In the genomic region with DNA sequence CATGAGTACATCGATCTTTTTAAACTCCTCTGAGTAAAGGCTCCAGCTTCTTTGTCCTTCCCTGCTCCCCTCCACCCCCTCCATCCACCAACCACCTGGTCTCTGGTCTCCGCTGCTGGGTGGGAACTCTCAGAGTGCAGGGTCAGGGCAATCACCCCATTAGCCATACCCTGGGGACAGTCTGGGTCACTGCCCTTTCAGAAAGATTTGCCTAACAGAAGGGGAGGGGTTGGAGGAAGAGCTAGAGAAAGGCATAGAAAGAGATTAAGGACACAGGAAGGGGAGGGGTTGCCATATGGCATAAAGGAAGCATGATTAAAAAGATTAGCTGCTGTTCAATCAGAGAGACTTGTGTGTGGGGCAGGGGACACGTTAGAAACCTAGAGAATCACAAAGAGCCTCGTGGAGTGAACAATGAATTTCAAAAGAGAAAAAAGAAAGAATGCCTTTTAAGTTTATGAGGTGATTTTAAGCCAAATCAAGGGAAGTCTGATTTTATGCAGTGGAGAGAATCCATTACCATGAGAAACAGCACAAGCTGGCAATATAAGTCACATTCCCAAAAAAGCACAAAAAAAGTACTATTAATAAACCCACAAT, we compare ENCODE assay signal across 1 cellular context.
A peak's percentile ranks its signal among the peaks of the same experiment; 100 is the strongest.
TF ChIP-seq lines count a peak whose summit lies in the region.

No MANE protein-coding gene starts in this region.

TF ChIP-seq in HepG2, 621 proteins besides CTCF, POLR2A, EP300 and RAD21 (continued from another document and continues in another):
- TF ChIP-seq MAX (IDR thresholded peaks at IDR 0.05) (no peak), ZNF703 (CRISPR knock-in tag; IDR thresholded peaks at IDR 0.05; ENCODE audit: borderline replicate concordance) (no peak), GFI1 (CRISPR knock-in tag; IDR thresholded peaks at IDR 0.05; ENCODE audit: borderline replicate concordance) (0 out of 2 replicates have a peak, but pooled peaks have one; percentile 40), MIXL1 (CRISPR knock-in tag; IDR thresholded peaks at IDR 0.05) (0 out of 2 replicates have a peak, but pooled peaks have one; percentile 42), ETV5 (CRISPR knock-in tag; IDR thresholded peaks at IDR 0.05; ENCODE audit: borderline replicate concordance) (peak; percentile 76), ZNF660 (CRISPR knock-in tag; IDR thresholded peaks at IDR 0.05; ENCODE audit: borderline replicate concordance, low read depth) (no peak), PAXIP1 (CRISPR knock-in tag; conservative IDR thresholded peaks at IDR 0.05) (peak; percentile 69), SNAPC2 (CRISPR knock-in tag; IDR thresholded peaks at IDR 0.05) (no peak), ZFP41 (CRISPR knock-in tag; IDR thresholded peaks at IDR 0.05; ENCODE audit: borderline replicate concordance) (no peak), FOXK2 (IDR thresholded peaks at IDR 0.05) (no peak), ZNF256 (CRISPR knock-in tag; conservative IDR thresholded peaks at IDR 0.05) (no peak), ONECUT2 (CRISPR knock-in tag; IDR thresholded peaks at IDR 0.05) (peak; percentile 12; the same call in 1 of the 2 replicates), MTA1 (CRISPR knock-in tag; IDR thresholded peaks at IDR 0.05; ENCODE audit: borderline replicate concordance) (peak; percentile 30; the same call in 1 of the 2 replicates), ZKSCAN5 (CRISPR knock-in tag; IDR thresholded peaks at IDR 0.05) (no peak), STAT5B (CRISPR knock-in tag; IDR thresholded peaks at IDR 0.05) (no peak), ELF1 (CRISPR knock-in tag; IDR thresholded peaks at IDR 0.05) (no peak), KLF6 (CRISPR knock-in tag; IDR thresholded peaks at IDR 0.05) (no peak), GTF2F1 (IDR thresholded peaks at IDR 0.05; ENCODE audit: low read length) (no peak), PPARG (CRISPR knock-in tag; conservative IDR thresholded peaks at IDR 0.05) (peak; percentile 59; the same call in 1 of the 2 replicates), GATA4 (IDR thresholded peaks at IDR 0.05; ENCODE audit: borderline replicate concordance, low read depth) (0 out of 2 replicates have a peak, but pooled peaks have one; percentile 42), RBFOX2 (IDR thresholded peaks at IDR 0.05; ENCODE audit: low read depth, low read length) (no peak), RXRB (CRISPR knock-in tag; IDR thresholded peaks at IDR 0.05; ENCODE audit: borderline replicate concordance) (peak; percentile 92), FOXP1 (IDR thresholded peaks at IDR 0.05) (no peak), FOXP1 (CRISPR knock-in tag; IDR thresholded peaks at IDR 0.05) (no peak; the same call in 1 of the 2 replicates), ZNF710 (CRISPR knock-in tag; IDR thresholded peaks at IDR 0.05; ENCODE audit: borderline replicate concordance) (peak; percentile 63; the same call in 1 of the 2 replicates), ZNF737 (CRISPR knock-in tag; IDR thresholded peaks at IDR 0.05; ENCODE audit: borderline replicate concordance) (no peak), NR2F1 (CRISPR knock-in tag; IDR thresholded peaks at IDR 0.05) (peak in 1 of 2 experiments; percentile 62; a peak in 2 of 4 replicates), MLLT10 (CRISPR knock-in tag; IDR thresholded peaks at IDR 0.05) (no peak), ZFP82 (CRISPR knock-in tag; IDR thresholded peaks at IDR 0.05; ENCODE audit: borderline replicate concordance) (no peak)
- TF ChIP-seq, protein P1, sequence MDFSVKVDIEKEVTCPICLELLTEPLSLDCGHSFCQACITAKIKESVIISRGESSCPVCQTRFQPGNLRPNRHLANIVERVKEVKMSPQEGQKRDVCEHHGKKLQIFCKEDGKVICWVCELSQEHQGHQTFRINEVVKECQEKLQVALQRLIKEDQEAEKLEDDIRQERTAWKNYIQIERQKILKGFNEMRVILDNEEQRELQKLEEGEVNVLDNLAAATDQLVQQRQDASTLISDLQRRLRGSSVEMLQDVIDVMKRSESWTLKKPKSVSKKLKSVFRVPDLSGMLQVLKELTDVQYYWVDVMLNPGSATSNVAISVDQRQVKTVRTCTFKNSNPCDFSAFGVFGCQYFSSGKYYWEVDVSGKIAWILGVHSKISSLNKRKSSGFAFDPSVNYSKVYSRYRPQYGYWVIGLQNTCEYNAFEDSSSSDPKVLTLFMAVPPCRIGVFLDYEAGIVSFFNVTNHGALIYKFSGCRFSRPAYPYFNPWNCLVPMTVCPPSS (IDR thresholded peaks at IDR 0.05), result no peak
- TF ChIP-seq, protein P2, sequence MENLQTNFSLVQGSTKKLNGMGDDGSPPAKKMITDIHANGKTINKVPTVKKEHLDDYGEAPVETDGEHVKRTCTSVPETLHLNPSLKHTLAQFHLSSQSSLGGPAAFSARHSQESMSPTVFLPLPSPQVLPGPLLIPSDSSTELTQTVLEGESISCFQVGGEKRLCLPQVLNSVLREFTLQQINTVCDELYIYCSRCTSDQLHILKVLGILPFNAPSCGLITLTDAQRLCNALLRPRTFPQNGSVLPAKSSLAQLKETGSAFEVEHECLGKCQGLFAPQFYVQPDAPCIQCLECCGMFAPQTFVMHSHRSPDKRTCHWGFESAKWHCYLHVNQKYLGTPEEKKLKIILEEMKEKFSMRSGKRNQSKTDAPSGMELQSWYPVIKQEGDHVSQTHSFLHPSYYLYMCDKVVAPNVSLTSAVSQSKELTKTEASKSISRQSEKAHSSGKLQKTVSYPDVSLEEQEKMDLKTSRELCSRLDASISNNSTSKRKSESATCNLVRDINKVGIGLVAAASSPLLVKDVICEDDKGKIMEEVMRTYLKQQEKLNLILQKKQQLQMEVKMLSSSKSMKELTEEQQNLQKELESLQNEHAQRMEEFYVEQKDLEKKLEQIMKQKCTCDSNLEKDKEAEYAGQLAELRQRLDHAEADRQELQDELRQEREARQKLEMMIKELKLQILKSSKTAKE (CRISPR knock-in tag; IDR thresholded peaks at IDR 0.05; ENCODE audit: borderline replicate concordance), result peak; percentile 88
- TF ChIP-seq, protein P3, sequence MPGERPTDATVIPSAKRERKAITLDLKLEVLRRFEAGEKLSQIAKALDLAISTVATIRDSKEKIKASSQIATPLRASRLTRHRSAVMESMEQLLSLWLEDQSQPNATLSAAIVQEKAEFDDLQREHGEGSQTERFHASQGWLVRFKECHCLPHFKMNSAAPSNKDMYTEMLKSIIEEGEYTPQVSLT (CRISPR knock-in tag; IDR thresholded peaks at IDR 0.05; ENCODE audit: borderline replicate concordance, low read depth), result no peak
- TF ChIP-seq, protein P4, sequence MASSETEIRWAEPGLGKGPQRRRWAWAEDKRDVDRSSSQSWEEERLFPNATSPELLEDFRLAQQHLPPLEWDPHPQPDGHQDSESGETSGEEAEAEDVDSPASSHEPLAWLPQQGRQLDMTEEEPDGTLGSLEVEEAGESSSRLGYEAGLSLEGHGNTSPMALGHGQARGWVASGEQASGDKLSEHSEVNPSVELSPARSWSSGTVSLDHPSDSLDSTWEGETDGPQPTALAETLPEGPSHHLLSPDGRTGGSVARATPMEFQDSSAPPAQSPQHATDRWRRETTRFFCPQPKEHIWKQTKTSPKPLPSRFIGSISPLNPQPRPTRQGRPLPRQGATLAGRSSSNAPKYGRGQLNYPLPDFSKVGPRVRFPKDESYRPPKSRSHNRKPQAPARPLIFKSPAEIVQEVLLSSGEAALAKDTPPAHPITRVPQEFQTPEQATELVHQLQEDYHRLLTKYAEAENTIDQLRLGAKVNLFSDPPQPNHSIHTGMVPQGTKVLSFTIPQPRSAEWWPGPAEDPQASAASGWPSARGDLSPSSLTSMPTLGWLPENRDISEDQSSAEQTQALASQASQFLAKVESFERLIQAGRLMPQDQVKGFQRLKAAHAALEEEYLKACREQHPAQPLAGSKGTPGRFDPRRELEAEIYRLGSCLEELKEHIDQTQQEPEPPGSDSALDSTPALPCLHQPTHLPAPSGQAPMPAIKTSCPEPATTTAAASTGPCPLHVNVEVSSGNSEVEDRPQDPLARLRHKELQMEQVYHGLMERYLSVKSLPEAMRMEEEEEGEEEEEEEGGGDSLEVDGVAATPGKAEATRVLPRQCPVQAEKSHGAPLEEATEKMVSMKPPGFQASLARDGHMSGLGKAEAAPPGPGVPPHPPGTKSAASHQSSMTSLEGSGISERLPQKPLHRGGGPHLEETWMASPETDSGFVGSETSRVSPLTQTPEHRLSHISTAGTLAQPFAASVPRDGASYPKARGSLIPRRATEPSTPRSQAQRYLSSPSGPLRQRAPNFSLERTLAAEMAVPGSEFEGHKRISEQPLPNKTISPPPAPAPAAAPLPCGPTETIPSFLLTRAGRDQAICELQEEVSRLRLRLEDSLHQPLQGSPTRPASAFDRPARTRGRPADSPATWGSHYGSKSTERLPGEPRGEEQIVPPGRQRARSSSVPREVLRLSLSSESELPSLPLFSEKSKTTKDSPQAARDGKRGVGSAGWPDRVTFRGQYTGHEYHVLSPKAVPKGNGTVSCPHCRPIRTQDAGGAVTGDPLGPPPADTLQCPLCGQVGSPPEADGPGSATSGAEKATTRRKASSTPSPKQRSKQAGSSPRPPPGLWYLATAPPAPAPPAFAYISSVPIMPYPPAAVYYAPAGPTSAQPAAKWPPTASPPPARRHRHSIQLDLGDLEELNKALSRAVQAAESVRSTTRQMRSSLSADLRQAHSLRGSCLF (CRISPR knock-in tag; IDR thresholded peaks at IDR 0.05; ENCODE audit: borderline replicate concordance), result no peak
- TF ChIP-seq, protein P5, sequence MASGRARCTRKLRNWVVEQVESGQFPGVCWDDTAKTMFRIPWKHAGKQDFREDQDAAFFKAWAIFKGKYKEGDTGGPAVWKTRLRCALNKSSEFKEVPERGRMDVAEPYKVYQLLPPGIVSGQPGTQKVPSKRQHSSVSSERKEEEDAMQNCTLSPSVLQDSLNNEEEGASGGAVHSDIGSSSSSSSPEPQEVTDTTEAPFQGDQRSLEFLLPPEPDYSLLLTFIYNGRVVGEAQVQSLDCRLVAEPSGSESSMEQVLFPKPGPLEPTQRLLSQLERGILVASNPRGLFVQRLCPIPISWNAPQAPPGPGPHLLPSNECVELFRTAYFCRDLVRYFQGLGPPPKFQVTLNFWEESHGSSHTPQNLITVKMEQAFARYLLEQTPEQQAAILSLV (CRISPR knock-in tag; IDR thresholded peaks at IDR 0.05; ENCODE audit: borderline replicate concordance), result no peak
- TF ChIP-seq, protein P6, sequence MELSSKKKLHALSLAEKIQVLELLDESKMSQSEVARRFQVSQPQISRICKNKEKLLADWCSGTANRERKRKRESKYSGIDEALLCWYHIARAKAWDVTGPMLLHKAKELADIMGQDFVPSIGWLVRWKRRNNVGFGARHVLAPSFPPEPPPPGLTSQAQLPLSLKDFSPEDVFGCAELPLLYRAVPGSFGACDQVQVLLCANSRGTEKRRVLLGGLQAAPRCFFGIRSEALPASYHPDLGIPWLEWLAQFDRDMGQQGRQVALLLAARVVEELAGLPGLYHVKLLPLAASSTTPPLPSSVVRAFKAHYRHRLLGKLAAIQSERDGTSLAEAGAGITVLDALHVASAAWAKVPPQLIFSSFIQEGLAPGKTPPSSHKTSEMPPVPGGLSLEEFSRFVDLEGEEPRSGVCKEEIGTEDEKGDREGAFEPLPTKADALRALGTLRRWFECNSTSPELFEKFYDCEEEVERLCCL (CRISPR knock-in tag; IDR thresholded peaks at IDR 0.05; ENCODE audit: borderline replicate concordance), result no peak
- TF ChIP-seq, protein P7, sequence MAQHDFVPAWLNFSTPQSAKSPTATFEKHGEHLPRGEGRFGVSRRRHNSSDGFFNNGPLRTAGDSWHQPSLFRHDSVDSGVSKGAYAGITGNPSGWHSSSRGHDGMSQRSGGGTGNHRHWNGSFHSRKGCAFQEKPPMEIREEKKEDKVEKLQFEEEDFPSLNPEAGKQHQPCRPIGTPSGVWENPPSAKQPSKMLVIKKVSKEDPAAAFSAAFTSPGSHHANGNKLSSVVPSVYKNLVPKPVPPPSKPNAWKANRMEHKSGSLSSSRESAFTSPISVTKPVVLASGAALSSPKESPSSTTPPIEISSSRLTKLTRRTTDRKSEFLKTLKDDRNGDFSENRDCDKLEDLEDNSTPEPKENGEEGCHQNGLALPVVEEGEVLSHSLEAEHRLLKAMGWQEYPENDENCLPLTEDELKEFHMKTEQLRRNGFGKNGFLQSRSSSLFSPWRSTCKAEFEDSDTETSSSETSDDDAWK (CRISPR knock-in tag; IDR thresholded peaks at IDR 0.05), result no peak
